Comparison of ENCODE assay signal across 11 cellular contexts in the genomic region with DNA sequence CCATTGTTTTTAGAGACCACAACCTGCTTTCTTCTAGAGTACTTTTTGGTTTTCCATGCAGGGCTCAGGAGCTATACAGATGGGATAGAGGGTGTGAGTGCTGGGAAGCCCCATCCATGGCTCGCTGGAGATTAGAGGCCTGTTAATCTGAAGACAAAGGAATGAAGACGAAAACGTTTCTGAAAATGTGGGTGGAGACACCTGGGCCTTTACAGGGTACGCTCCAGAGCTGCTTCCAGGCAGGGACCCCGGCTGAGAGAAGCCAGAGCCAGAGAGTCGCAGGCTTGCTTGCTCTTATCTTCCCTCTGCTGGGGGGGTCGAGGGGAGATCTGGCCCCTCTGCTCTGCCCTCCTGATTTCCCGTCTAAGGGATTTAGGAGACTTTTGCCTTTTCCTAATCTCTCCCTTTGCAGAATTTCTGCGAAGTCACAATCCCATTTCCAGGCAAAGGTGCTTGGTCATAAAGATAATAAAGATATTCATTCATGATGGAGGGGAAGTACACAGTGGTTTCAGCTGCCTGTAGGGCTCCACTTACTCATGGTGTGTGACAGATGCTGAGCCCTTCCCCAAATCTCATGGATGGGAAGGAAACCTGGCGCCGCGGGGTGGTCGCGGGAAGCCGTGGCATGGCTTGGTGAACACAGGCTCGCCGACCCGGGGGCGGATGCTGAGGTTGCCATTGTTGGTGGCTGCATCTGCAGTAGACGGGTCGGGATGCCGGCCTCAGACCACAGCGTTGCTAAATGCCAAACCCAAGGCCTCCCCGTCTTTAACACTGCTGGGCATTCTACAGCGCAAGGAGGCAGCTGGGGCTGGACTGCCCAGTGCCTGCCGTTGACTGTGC. TPM values are rescaled to one million over a fixed set of nuclear protein-coding genes. Genes with fewer than 3 reads are reported as not detected.
A peak's percentile ranks its signal among the peaks of the same experiment; 100 is the strongest.
DNase-seq lines count a peak whose midpoint lies in the region; ATAC-seq and TF ChIP-seq lines count a peak whose summit lies in the region.
"Had no signal": no experiment of that assay in that cellular context is flagged by ENCODE, and none has a peak within 500 bp of the region (broad histone marks: within the 10 kb centered on the region; RNA-seq: fewer than 3 reads in every experiment).

No MANE protein-coding gene starts in this region.

- H2BK20ac ChIP-seq in IMR-90 (ENCODE audit: low read depth, low read length), result no peak overlapping the region

- BruUV-seq in IMR-90 (replicated peaks; lab: Mats Ljungman, UMichigan), result no TSS peak

- TF ChIP-seq RAD21 in IMR-90 (IDR thresholded peaks at IDR 0.05; ENCODE audit: low read length), result no peak

- H3K4ac ChIP-seq in IMR-90 (ENCODE audit: low read depth, low read length), result no peak overlapping the region

- CTCF ChIA-PET in IMR-90 (lab: Yijun Ruan, JAX), result interaction anchor here (1.4 kb wide), 1 partner anchor 58 kb away, joined by 3 read pairs; no protein-coding TSS in a partner anchor

- ATAC-seq in IMR-90 (ENCODE audit: low read depth) (no peak), HG02759 (IDR thresholded peaks at IDR 0.05; ENCODE audit: unreplicated experiment) (no peak)
- ATAC-seq in activated naive CD8-positive, alpha-beta T cell treated with anti-CD3 and anti-CD28 coated beads, Interleukin-2, amount 50 U/mL, for 24 hours, result peak; percentile 14
- ATAC-seq in natural killer cell treated with Interleukin-12 subunit alpha and Interleukin-12 subunit beta and Interleukin-15 and Interleukin-18, amount 100 ng/mL, for 72 hours, result peak; percentile 55 to 61

- POLR2A ChIA-PET in IMR-90 (lab: Charles Lee; ENCODE audit: unreplicated experiment), result no interaction called here

- in situ Hi-C loops in IMR-90 (cut with MboI; ENCODE audit: low sequenced_read_pairs), result loop anchor here (5.0 kb wide), 1 partner anchor 53 kb away; no protein-coding TSS in a partner anchor

- TF ChIP-seq POLR2A in IMR-90 (IDR thresholded peaks at IDR 0.05; ENCODE audit: low read depth, low read length) (no peak), sigmoid colon (IDR thresholded peaks at IDR 0.05) (no peak)

- peak overlapping the region; percentile 32; the same call in 1 of the 2 replicates for H4K91ac ChIP-seq in IMR-90 (ENCODE audit: insufficient read depth, low read depth, low read length)

- no peaks in the 10 kb centered on the region for H3K9me3 Mint-ChIP-seq in CD14-positive monocyte
- no peaks in the 10 kb centered on the region for H3K9me3 Mint-ChIP-seq in activated naive CD8-positive, alpha-beta T cell treated with anti-CD3 and anti-CD28 coated beads, Interleukin-2, amount 50 U/mL, for 24 hours
- no peaks in the 10 kb centered on the region for H3K9me3 Mint-ChIP-seq in natural killer cell treated with Interleukin-12 subunit alpha and Interleukin-12 subunit beta and Interleukin-15 and Interleukin-18, amount 100 ng/mL, for 72 hours

- peaks cover under 1% of the 10 kb centered on the region; the same call in 1 of the 2 replicates for H4K20me1 ChIP-seq in IMR-90 (ENCODE audit: insufficient read depth, low read length)

- H4K5ac ChIP-seq in IMR-90 (ENCODE audit: low read depth, low read length), result peak overlapping the region; percentile 37; the same call in 1 of the 2 replicates

- H3K56ac ChIP-seq in IMR-90 (ENCODE audit: extremely low read depth, insufficient read depth, low read length), result no peak overlapping the region

- peak overlapping the region in 1 of 7 donors; percentile 37 for H3K27ac Mint-ChIP-seq in CD14-positive monocyte
- no peak overlapping the region for H3K27ac Mint-ChIP-seq in activated naive CD8-positive, alpha-beta T cell treated with anti-CD3 and anti-CD28 coated beads, Interleukin-2, amount 50 U/mL, for 24 hours
- H3K27ac Mint-ChIP-seq in natural killer cell treated with Interleukin-12 subunit alpha and Interleukin-12 subunit beta and Interleukin-15 and Interleukin-18, amount 100 ng/mL, for 72 hours, result peak overlapping the region; percentile 78 to 89

- no peak overlapping the region for H3K14ac ChIP-seq in IMR-90 (replicated peaks; ENCODE audit: low read depth, low read length)

- no peaks in the 10 kb centered on the region for H3K36me3 ChIP-seq in IMR-90 (ENCODE audit: control insufficient read depth, insufficient read depth, low read length)
- no peaks in the 10 kb centered on the region for H3K36me3 ChIP-seq in sigmoid colon
- H3K36me3 ChIP-seq: BE2C had no signal

- H3K4me1 ChIP-seq in IMR-90 (ENCODE audit: control insufficient read depth, insufficient read depth, low read length), result peaks cover 13% of the 10 kb centered on the region; the same call in 1 of the 2 replicates
- peaks cover 0 to 18% (median 6%) of the 10 kb centered on the region in 4 donors for H3K4me1 ChIP-seq in sigmoid colon

- dilution Hi-C loops in IMR-90 (cut with HindIII; ENCODE audit: low sequenced_read_pairs, unreplicated experiment), result no loop called here

- no peak overlapping the region; the same call in 2 of the 3 replicates for H2BK15ac ChIP-seq in IMR-90 (ENCODE audit: low read depth, low read length)

- H2AK9ac ChIP-seq in IMR-90 (replicated peaks; ENCODE audit: low read depth, low read length, poor library complexity), result no peak overlapping the region

- no peak for DNase-seq in CD14-positive monocyte (ENCODE audit: low spot score)
- DNase-seq in IMR-90, result no peak
- DNase-seq in activated naive CD8-positive, alpha-beta T cell treated with anti-CD3 and anti-CD28 coated beads, Interleukin-2, amount 50 U/mL, for 24 hours, result peak; percentile 68
- peak; percentile 87 for DNase-seq in natural killer cell treated with Interleukin-12 subunit alpha and Interleukin-12 subunit beta and Interleukin-15 and Interleukin-18, amount 100 ng/mL, for 72 hours (ENCODE audit: low spot score)
- no peak for DNase-seq in SK-N-DZ (ENCODE audit: low spot score)
- no peak for DNase-seq in sigmoid colon
- no peak for DNase-seq in nucleus accumbens (lab: John Stamatoyannopoulos, UW)
- DNase-seq: BE2C, NCI-H510A treated with DMSO at 0.1 percent for 48 hours had no signal

- intact Hi-C loops in CD14-positive monocyte (cut with micrococcal nuclease), result loop anchor here (5.0 kb wide), 4 partner anchors 37 to 77 kb away; no protein-coding TSS in a partner anchor
- intact Hi-C loops in IMR-90 (cut with micrococcal nuclease), result no loop called here
- intact Hi-C loops in sigmoid colon (cut with DNase I), result no loop called here

- TF ChIP-seq CTCF in CD14-positive monocyte (IDR thresholded peaks at IDR 0.05), result no peak
- no peak for TF ChIP-seq CTCF in IMR-90 (conservative IDR thresholded peaks at IDR 0.05; ENCODE audit: low read depth, low read length)
- TF ChIP-seq CTCF in sigmoid colon (IDR thresholded peaks at IDR 0.05), result no peak

- no peak overlapping the region for H2BK5ac ChIP-seq in IMR-90 (ENCODE audit: low read depth, low read length, poor library complexity, severe bottlenecking)

- peak overlapping the region; percentile 2 for H2AFZ ChIP-seq in IMR-90 (replicated peaks; ENCODE audit: low read length, poor library complexity)

- no peaks in the 10 kb centered on the region for H3K9me3 ChIP-seq in IMR-90 (ENCODE audit: control insufficient read depth, insufficient read depth, low read length)
- H3K9me3 ChIP-seq in sigmoid colon, result no peaks in the 10 kb centered on the region
- H3K9me3 ChIP-seq: BE2C had no signal

- H3K27me3 ChIP-seq in IMR-90 (ENCODE audit: control insufficient read depth, insufficient read depth, low read length) (no peaks in the 10 kb centered on the region), sigmoid colon (peaks cover 0 to 9% (median 0%) of the 10 kb centered on the region in 3 donors)

- no peaks in the 10 kb centered on the region; a peak in 1 of 4 replicates for H3K79me1 ChIP-seq in IMR-90 (ENCODE audit: low read depth in 1 of 2, low read length in 2 of 2)

- H3K36me3 Mint-ChIP-seq in CD14-positive monocyte, result no peaks in the 10 kb centered on the region
- no peaks in the 10 kb centered on the region for H3K36me3 Mint-ChIP-seq in activated naive CD8-positive, alpha-beta T cell treated with anti-CD3 and anti-CD28 coated beads, Interleukin-2, amount 50 U/mL, for 24 hours (ENCODE audit: low read depth)
- H3K36me3 Mint-ChIP-seq in natural killer cell treated with Interleukin-12 subunit alpha and Interleukin-12 subunit beta and Interleukin-15 and Interleukin-18, amount 100 ng/mL, for 72 hours, result no peaks in the 10 kb centered on the region

- 0 out of 2 replicates have a peak overlapping the region, but pooled peaks have one; percentile 1 for H2BK120ac ChIP-seq in IMR-90 (ENCODE audit: low read depth, low read length)

- no peak overlapping the region for H3K23ac ChIP-seq in IMR-90 (ENCODE audit: low read depth, low read length)

- H3K4me2 ChIP-seq in IMR-90 (ENCODE audit: low read depth, low read length), result no peak overlapping the region
- H3K4me2 ChIP-seq: KMS-11 had no signal

- H3K4me3 ChIP-seq in IMR-90 (ENCODE audit: insufficient read depth, low read depth, low read length) (no peak overlapping the region), sigmoid colon (no peak overlapping the region)

- peaks cover 18% of the 10 kb centered on the region for H3K4me1 Mint-ChIP-seq in CD14-positive monocyte
- peaks cover 24% of the 10 kb centered on the region for H3K4me1 Mint-ChIP-seq in activated naive CD8-positive, alpha-beta T cell treated with anti-CD3 and anti-CD28 coated beads, Interleukin-2, amount 50 U/mL, for 24 hours
- H3K4me1 Mint-ChIP-seq in natural killer cell treated with Interleukin-12 subunit alpha and Interleukin-12 subunit beta and Interleukin-15 and Interleukin-18, amount 100 ng/mL, for 72 hours (ENCODE audit: low read depth in 2 of 2), result peaks cover 26 to 34% of the 10 kb centered on the region in 2 donors

- peak overlapping the region; percentile 13 to 68 for H3K4me3 Mint-ChIP-seq in CD14-positive monocyte
- peak overlapping the region; percentile 17 for H3K4me3 Mint-ChIP-seq in activated naive CD8-positive, alpha-beta T cell treated with anti-CD3 and anti-CD28 coated beads, Interleukin-2, amount 50 U/mL, for 24 hours
- peak overlapping the region; percentile 63 for H3K4me3 Mint-ChIP-seq in natural killer cell treated with Interleukin-12 subunit alpha and Interleukin-12 subunit beta and Interleukin-15 and Interleukin-18, amount 100 ng/mL, for 72 hours

- H3K9ac ChIP-seq in IMR-90 (ENCODE audit: low read depth, low read length), result no peak overlapping the region
- H3K9ac ChIP-seq: KMS-11 had no signal

- H3K9me1 ChIP-seq in IMR-90 (ENCODE audit: insufficient read depth, low read length), result no peaks in the 10 kb centered on the region

- no peak overlapping the region; the same call in 1 of the 2 replicates for H3K18ac ChIP-seq in IMR-90 (ENCODE audit: low read depth, low read length)

- H2AK5ac ChIP-seq in IMR-90 (ENCODE audit: low read depth, low read length), result peak overlapping the region; percentile 38

- H3K27ac ChIP-seq in IMR-90 (ENCODE audit: insufficient read depth, low read length) (no peak overlapping the region), sigmoid colon (peak overlapping the region in 1 of 4 donors; percentile 55)
- H3K27ac ChIP-seq: KMS-11 had no signal

- 92% methylated on average over 19 of the region's 26 CpGs; no CpG with 5 or more reads in 1 of the 2 experiments for WGBS in IMR-90 (ENCODE audit: extremely low coverage in 2 of 2, insufficient read length in 1 of 2), 2 experiments
- 58 to 78% methylated on average over 26 of the region's 26 CpGs for WGBS in sigmoid colon, 2 donors

- TF ChIP-seq EP300 in sigmoid colon (IDR thresholded peaks at IDR 0.05), result no peak

- no peak overlapping the region for H4K8ac ChIP-seq in IMR-90 (ENCODE audit: low read depth in 2 of 2, low read length in 2 of 2)

- H3K27me3 Mint-ChIP-seq in CD14-positive monocyte (ENCODE audit: low read depth in 3 of 3), result peaks cover 22 to 42% (median 39%) of the 10 kb centered on the region in 3 donors
- peaks cover 21% of the 10 kb centered on the region for H3K27me3 Mint-ChIP-seq in activated naive CD8-positive, alpha-beta T cell treated with anti-CD3 and anti-CD28 coated beads, Interleukin-2, amount 50 U/mL, for 24 hours
- no peaks in the 10 kb centered on the region for H3K27me3 Mint-ChIP-seq in natural killer cell treated with Interleukin-12 subunit alpha and Interleukin-12 subunit beta and Interleukin-15 and Interleukin-18, amount 100 ng/mL, for 72 hours

RNA-seq across cellular contexts. Expression of a gene that starts 4.8 kb away (rescaled TPM):
- polyA plus RNA-seq in CD14-positive monocyte (100 to 1,000 TPM; 123 to 144 TPM), IMR-90 (2012; rRNA removed) (18.3 and 19.2 TPM in 2 replicates), sigmoid colon (10 to 100 TPM; 11.1 to 64.5 (median 28.2) TPM)
- total RNA-seq in IMR-90 (2012; rRNA removed) (19.7 and 19.9 TPM in 2 replicates), sigmoid colon (100 to 1,000 TPM in 2 of 4 donors, 10 to 100 TPM in 2; 10.3 to 499 (median 82.9) TPM)
- polyA plus RNA-seq in IMR-90 (2012; cell fraction: cytosol; rRNA removed), result 29.0 and 102 TPM in 2 replicates
- polyA plus RNA-seq in IMR-90 (2012; cell fraction: nucleus; rRNA removed; ENCODE audit: low replicate concordance), result 163 and 202 TPM in 2 replicates
- 100 to 1,000 TPM; 110 to 156 TPM for total RNA-seq in natural killer cell treated with Interleukin-12 subunit alpha and Interleukin-12 subunit beta and Interleukin-15 and Interleukin-18, amount 100 ng/mL, for 72 hours
- polyA plus RNA-seq in SK-N-DZ (2014; cell fraction: cytosol; rRNA removed), result 0.40 and 0.52 TPM in 2 replicates
- polyA plus RNA-seq in SK-N-DZ (2014; cell fraction: nucleus; rRNA removed), result 0.81 and 2.2 TPM in 2 replicates

RNA-seq across cellular contexts. Expression of a gene that starts 13.8 kb away (rescaled TPM):
- polyA plus RNA-seq in CD14-positive monocyte (10 to 100 TPM; 26.0 to 28.0 TPM), IMR-90 (2012; rRNA removed) (35.5 and 43.2 TPM in 2 replicates), sigmoid colon (10 to 100 TPM in 2 of 3 donors, 1 to 10 TPM in 1; 9.9 to 36.9 (median 16.8) TPM)
- total RNA-seq in IMR-90 (2012; rRNA removed) (14.4 and 18.5 TPM in 2 replicates), sigmoid colon (10 to 100 TPM; 20.0 to 36.3 (median 29.0) TPM)
- polyA plus RNA-seq in IMR-90 (2012; cell fraction: cytosol; rRNA removed), result 26.3 and 45.8 TPM in 2 replicates
- polyA plus RNA-seq in IMR-90 (2012; cell fraction: nucleus; rRNA removed; ENCODE audit: low replicate concordance), result 189 and 191 TPM in 2 replicates
- total RNA-seq in natural killer cell treated with Interleukin-12 subunit alpha and Interleukin-12 subunit beta and Interleukin-15 and Interleukin-18, amount 100 ng/mL, for 72 hours, result 100 to 1,000 TPM in 1 of 2 donors, 10 to 100 TPM in 1; 83.0 to 139 TPM
- polyA plus RNA-seq in SK-N-DZ (2014; cell fraction: cytosol; rRNA removed), result 49.0 and 52.4 TPM in 2 replicates
- polyA plus RNA-seq in SK-N-DZ (2014; cell fraction: nucleus; rRNA removed), result 137 and 160 TPM in 2 replicates

Comparison
In these comparisons a context has a peak if more than half of its experiments do, and no peak if none do; other contexts are left out.
1. DNase-seq: peak in activated naive CD8-positive, alpha-beta T cell treated with anti-CD3 and anti-CD28 coated beads, Interleukin-2, amount 50 U/mL, for 24 hours (single experiment) and natural killer cell treated with Interleukin-12 subunit alpha and Interleukin-12 subunit beta and Interleukin-15 and Interleukin-18, amount 100 ng/mL, for 72 hours (single experiment); none in CD14-positive monocyte (single experiment), IMR-90 (single experiment), SK-N-DZ (single experiment), sigmoid colon (single experiment) and nucleus accumbens (0 of 56).
2. ATAC-seq: peak in activated naive CD8-positive, alpha-beta T cell treated with anti-CD3 and anti-CD28 coated beads, Interleukin-2, amount 50 U/mL, for 24 hours (single experiment) and natural killer cell treated with Interleukin-12 subunit alpha and Interleukin-12 subunit beta and Interleukin-15 and Interleukin-18, amount 100 ng/mL, for 72 hours (2 of 2); none in IMR-90 (single experiment) and HG02759 (single experiment).
3. intact Hi-C loops: an anchor here in CD14-positive monocyte (5.0 kb wide); none called in IMR-90 and sigmoid colon.
4. Peak in every context shown above with its lines, with median percentiles within 50 percentile points of each other: H3K4me3 Mint-ChIP-seq.